Comparison of ENCODE assay signal across 15 cellular contexts in the genomic region with DNA sequence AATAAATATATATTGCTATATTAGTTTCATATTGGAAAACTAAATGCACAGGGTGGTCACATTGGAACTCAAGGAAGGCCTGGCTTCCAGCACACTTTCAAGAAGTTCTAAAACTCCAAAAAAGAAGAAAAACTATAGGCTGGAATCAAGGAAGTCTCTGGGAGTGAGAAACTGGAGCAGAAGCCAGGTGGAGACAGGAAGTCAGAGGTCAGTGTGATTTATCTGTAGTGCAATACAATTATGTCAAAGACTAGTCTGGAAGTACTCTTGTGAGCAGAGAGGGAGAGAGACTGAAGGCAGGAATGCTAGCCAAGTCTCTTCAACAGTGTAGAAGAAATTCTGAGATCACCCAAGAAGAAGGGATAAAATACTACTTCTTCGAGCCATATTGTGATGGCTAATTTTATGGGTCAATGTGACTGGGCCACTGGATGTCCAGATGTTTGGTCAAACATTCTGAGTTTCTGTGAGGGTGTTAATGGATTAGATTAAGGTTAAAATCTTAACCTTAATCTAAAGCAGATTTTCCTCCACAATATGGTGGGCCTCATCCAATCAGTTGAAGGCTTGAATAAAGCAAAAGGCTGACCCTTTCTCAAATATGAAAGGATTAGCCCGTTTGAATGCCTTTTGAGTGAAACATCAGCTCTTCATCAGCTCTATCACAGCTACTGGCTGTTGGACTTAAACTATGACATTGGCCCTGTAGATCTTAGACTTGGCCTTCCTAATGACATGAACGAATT.
DNase-seq lines count a peak whose midpoint lies in the region; ATAC-seq and TF ChIP-seq lines count a peak whose summit lies in the region.
"Had no signal": no experiment of that assay in that cellular context is flagged by ENCODE, and none has a peak within 500 bp of the region (broad histone marks: within the 10 kb centered on the region; RNA-seq: fewer than 3 reads in every experiment).

No MANE protein-coding gene starts in this region.

- H3K9me3 ChIP-seq in BLaER1 treated with 17β-estradiol and CSF1 and Interleukin-3, amounts not matched to agents 10 nM and 100 nM (replicated peaks in 1 of 11): peaks cover 8 to 26% (median 16%) of the 10 kb centered on the region in 11 experiments; a peak in 20 of 22 replicates
- no peaks in the 10 kb centered on the region for H3K9me3 ChIP-seq in esophagus muscularis mucosa
- H3K9me3 ChIP-seq: A549 had no signal

- WGBS in esophagus muscularis mucosa: 75% methylated on average over 3 of the region's 3 CpGs

- H3K36me3 Mint-ChIP-seq in nephron progenitor cell (ENCODE audit: low read depth): no peaks in the 10 kb centered on the region
- H3K36me3 Mint-ChIP-seq: CD8-positive, alpha-beta memory T cell had no signal

- H3K27me3 Mint-ChIP-seq in nephron progenitor cell (ENCODE audit: low read depth, poor library complexity): peaks cover 5% of the 10 kb centered on the region
- H3K27me3 Mint-ChIP-seq: CD8-positive, alpha-beta memory T cell had no signal

- no peaks in the 10 kb centered on the region for H3K4me1 Mint-ChIP-seq in nephron progenitor cell
- H3K4me1 Mint-ChIP-seq: CD8-positive, alpha-beta memory T cell had no signal

- H3K4me3 Mint-ChIP-seq in nephron progenitor cell: no peak overlapping the region
- H3K4me3 Mint-ChIP-seq: CD8-positive, alpha-beta memory T cell had no signal

- H2AFZ ChIP-seq in KMS-11 (ENCODE audit: low read depth): no peak overlapping the region

- intact Hi-C loops in esophagus muscularis mucosa (cut with DNase I): no loop called here

- H3K27me3 ChIP-seq in BLaER1 treated with 17β-estradiol and CSF1 and Interleukin-3, amounts not matched to agents 10 nM and 100 nM: no peaks in the 10 kb centered on the region
- H3K27me3 ChIP-seq in KMS-11 (ENCODE audit: insufficient read depth, low read depth) (no peaks in the 10 kb centered on the region), esophagus muscularis mucosa (no peaks in the 10 kb centered on the region), H7 (ENCODE audit: control insufficient read depth, insufficient read depth, low read length) (no peaks in the 10 kb centered on the region)

- H4K20me1 ChIP-seq in BLaER1 treated with 17β-estradiol and CSF1 and Interleukin-3, amounts not matched to agents 10 nM and 100 nM: no peaks in the 10 kb centered on the region
- H4K20me1 ChIP-seq in KMS-11 (ENCODE audit: insufficient read depth): no peaks in the 10 kb centered on the region

- peak overlapping the region in 8 of 11 experiments; percentile 44 to 70 (median 60); a peak in 13 of 22 replicates for H3K4me2 ChIP-seq in BLaER1 treated with 17β-estradiol and CSF1 and Interleukin-3, amounts not matched to agents 10 nM and 100 nM
- 0 out of 2 replicates have a peak overlapping the region, but pooled peaks have one; percentile 31 for H3K4me2 ChIP-seq in KMS-11
- H3K4me2 ChIP-seq: A549 had no signal

- TF ChIP-seq POLR2A in esophagus muscularis mucosa (IDR thresholded peaks at IDR 0.05; ENCODE audit: low read depth): no peak

- peaks cover 0 to 27% (median 16%) of the 10 kb centered on the region in 10 experiments; a peak in 17 of 20 replicates for H3K4me1 ChIP-seq in BLaER1 treated with 17β-estradiol and CSF1 and Interleukin-3, amounts not matched to agents 10 nM and 100 nM
- H3K4me1 ChIP-seq in KMS-11 (ENCODE audit: low read depth, poor library complexity, severe bottlenecking) (peaks cover 20% of the 10 kb centered on the region), esophagus muscularis mucosa (no peaks in the 10 kb centered on the region)
- H3K4me1 ChIP-seq: A549, Caco-2 had no signal

- no peaks in the 10 kb centered on the region for H3K36me3 ChIP-seq in BLaER1 treated with 17β-estradiol and CSF1 and Interleukin-3, amounts not matched to agents 10 nM and 100 nM
- no peaks in the 10 kb centered on the region for H3K36me3 ChIP-seq in KMS-11 (ENCODE audit: insufficient read depth)
- H3K36me3 ChIP-seq in esophagus muscularis mucosa: no peaks in the 10 kb centered on the region
- no peaks in the 10 kb centered on the region for H3K36me3 ChIP-seq in H7 (replicated peaks; ENCODE audit: control insufficient read depth, insufficient read depth, low read length)

- peak overlapping the region in 10 of 11 experiments; percentile 47 to 77 (median 58); a peak in 16 of 22 replicates for H3K27ac ChIP-seq in BLaER1 treated with 17β-estradiol and CSF1 and Interleukin-3, amounts not matched to agents 10 nM and 100 nM
- H3K27ac ChIP-seq in KMS-11 (no peak overlapping the region), esophagus muscularis mucosa (replicated peaks in 1 of 4) (no peak overlapping the region)
- H3K27ac ChIP-seq: A549, HL-60 had no signal

- peaks cover 21% of the 10 kb centered on the region for H3K9me3 Mint-ChIP-seq in nephron progenitor cell

- no peaks in the 10 kb centered on the region for H3K79me2 ChIP-seq in KMS-11 (ENCODE audit: insufficient read depth, low read depth)

- H3K27ac Mint-ChIP-seq in nephron progenitor cell: peak overlapping the region; percentile 28
- H3K27ac Mint-ChIP-seq: CD8-positive, alpha-beta memory T cell had no signal

- H3K4me3 ChIP-seq in BLaER1 treated with 17β-estradiol and CSF1 and Interleukin-3, amounts not matched to agents 10 nM and 100 nM: no peak overlapping the region
- no peak overlapping the region for H3K4me3 ChIP-seq in KMS-11 (IDR thresholded peaks at IDR 0.05; ENCODE audit: insufficient read depth, low read depth, low read length)
- no peak overlapping the region for H3K4me3 ChIP-seq in esophagus muscularis mucosa
- no peak overlapping the region for H3K4me3 ChIP-seq in H7 (ENCODE audit: insufficient read depth, low read depth, low read length)
- H3K4me3 ChIP-seq: A549 had no signal

- no peak for ATAC-seq in GM18520 (IDR thresholded peaks at IDR 0.05; ENCODE audit: unreplicated experiment)
- ATAC-seq: A549 had no signal

- peak overlapping the region in 4 of 11 experiments; percentile 18 to 51 (median 36); a peak in 6 of 22 replicates for H3K9ac ChIP-seq in BLaER1 treated with 17β-estradiol and CSF1 and Interleukin-3, amounts not matched to agents 10 nM and 100 nM
- no peak overlapping the region for H3K9ac ChIP-seq in KMS-11

- no peak for TF ChIP-seq EP300 in esophagus muscularis mucosa (IDR thresholded peaks at IDR 0.05)

- DNase-seq in esophagus muscularis mucosa (ENCODE audit: extremely low spot score): peak; percentile 81
- no peak for DNase-seq in nephron progenitor cell
- no peak for DNase-seq in stimulated activated CD8-positive, alpha-beta memory T cell treated with anti-CD3 and anti-CD28 coated beads, Interleukin-4, amount 100 ng/mL, for 48 hours
- DNase-seq in H7: no peak
- DNase-seq in NCI-H446 (lab: John Stamatoyannopoulos, UW): no peak
- DNase-seq: Caco-2; CD8-positive, alpha-beta memory T cell; DND-41; GDM1; HCEC 1CT had no signal

- TF ChIP-seq CTCF in KMS-11 (conservative IDR thresholded peaks at IDR 0.05; ENCODE audit: low read depth, low read length): no peak
- no peak for TF ChIP-seq CTCF in esophagus muscularis mucosa (IDR thresholded peaks at IDR 0.05)
- TF ChIP-seq CTCF in nephron progenitor cell (IDR thresholded peaks at IDR 0.05): no peak

Comparison
In these comparisons a context has a peak if more than half of its experiments do, and no peak if none do; other contexts are left out.
1. H3K27ac ChIP-seq: peak in BLaER1 treated with 17β-estradiol and CSF1 and Interleukin-3, amounts not matched to agents 10 nM and 100 nM (10 of 11); none in KMS-11 (single experiment) and esophagus muscularis mucosa (0 of 4).